29 cellular contexts compared by ENCODE assay signal in genomic region chr1:211973541-211973940, GRCh38.
"Had no signal": no experiment of that assay in that cellular context is flagged by ENCODE, and none has a peak within 500 bp of the region (broad histone marks: within the 10 kb centered on the region; RNA-seq: fewer than 3 reads in every experiment).

No MANE protein-coding gene starts in this region.

- H3K27me3 Mint-ChIP-seq: memory B cell; naive thymus-derived CD4-positive, alpha-beta T cell; natural killer cell treated with Interleukin-12 subunit alpha and Interleukin-12 subunit beta and Interleukin-15 and Interleukin-18, amount 100 ng/mL, for 72 hours; progenitor cell of endocrine pancreas; stimulated activated memory B cell treated with anti-CD40 and anti-IgM and Interleukin-4, amounts not matched to agents 10 μg/mL and 1 μg/mL and 100 μg/mL, for 72 hours had no signal

- DNase-seq: islet precursor cell; left ventricle myocardium inferior; midbrain; mucosa of descending colon; naive thymus-derived CD4-positive, alpha-beta T cell; occipital lobe; ovary; right lobe of liver; stimulated activated CD4-positive, alpha-beta T cell treated with anti-CD3 and anti-CD28 coated beads, Interleukin-1b, Interleukin-23, amount 100 ng/mL, for 48 hours; stimulated activated CD4-positive, alpha-beta T cell treated with anti-CD3 and anti-CD28 coated beads, Interleukin-2, amount 100 ng/mL, for 48 hours; stimulated activated CD4-positive, alpha-beta T cell treated with anti-CD3 and anti-CD28 coated beads, Interleukin-4, amount 100 ng/mL, for 4 hours; stimulated activated CD8-positive, alpha-beta memory T cell treated with anti-CD3 and anti-CD28 coated beads, Interleukin-4, amount 100 ng/mL, for 48 hours; stimulated activated naive CD8-positive, alpha-beta T cell treated with anti-CD3 and anti-CD28 coated beads, Interleukin-15, Interleukin-2, amounts not matched to agents 100 U/mL and 50 U/mL, for 24 hours; stomach; testis; thyroid gland; transverse colon; upper lobe of right lung had no signal

- H2AFZ ChIP-seq: hepatocyte, neural progenitor cell had no signal

- H3K79me2 ChIP-seq: hepatocyte had no signal

- H3K4me1 ChIP-seq: neural progenitor cell, right atrium auricular region, testis, transverse colon had no signal

- H3K9me3 ChIP-seq: left ventricle myocardium inferior, mucosa of descending colon, neutrophil, ovary, right atrium auricular region, right lobe of liver, stomach, testis, thyroid gland, transverse colon, upper lobe of right lung had no signal

- H3K4me3 ChIP-seq: hepatocyte, left ventricle myocardium inferior, lung, mucosa of descending colon, neural progenitor cell, ovary, right atrium auricular region, right lobe of liver, smooth muscle cell, stomach, testis, thyroid gland, transverse colon, upper lobe of right lung had no signal

- H3K4me2 ChIP-seq: hepatocyte, neural progenitor cell, smooth muscle cell had no signal

- H3K27ac ChIP-seq: hepatocyte, left ventricle myocardium inferior, neural progenitor cell, neutrophil, ovary, right atrium auricular region, right lobe of liver, stomach, testis, thyroid gland, transverse colon, upper lobe of right lung had no signal

- H3K4me3 Mint-ChIP-seq: memory B cell; naive thymus-derived CD4-positive, alpha-beta T cell; natural killer cell treated with Interleukin-12 subunit alpha and Interleukin-12 subunit beta and Interleukin-15 and Interleukin-18, amount 100 ng/mL, for 72 hours; neural progenitor cell; stimulated activated memory B cell treated with anti-CD40 and anti-IgM and Interleukin-4, amounts not matched to agents 10 μg/mL and 1 μg/mL and 100 μg/mL, for 72 hours had no signal

- H3K9me3 Mint-ChIP-seq: memory B cell; naive thymus-derived CD4-positive, alpha-beta T cell; natural killer cell treated with Interleukin-12 subunit alpha and Interleukin-12 subunit beta and Interleukin-15 and Interleukin-18, amount 100 ng/mL, for 72 hours; neural progenitor cell; stimulated activated memory B cell treated with anti-CD40 and anti-IgM and Interleukin-4, amounts not matched to agents 10 μg/mL and 1 μg/mL and 100 μg/mL, for 72 hours had no signal

- H3K9ac ChIP-seq: neural progenitor cell had no signal

- H3K4me1 Mint-ChIP-seq: memory B cell had no signal

- H3K36me3 ChIP-seq: ovary, right atrium auricular region, right lobe of liver, upper lobe of right lung had no signal

- H3K27me3 ChIP-seq: hepatocyte, neural progenitor cell, neutrophil, ovary, right atrium auricular region, right lobe of liver, stomach, testis, thyroid gland, transverse colon, upper lobe of right lung had no signal

- H3K27ac Mint-ChIP-seq: memory B cell; naive thymus-derived CD4-positive, alpha-beta T cell; natural killer cell treated with Interleukin-12 subunit alpha and Interleukin-12 subunit beta and Interleukin-15 and Interleukin-18, amount 100 ng/mL, for 72 hours; neural progenitor cell; progenitor cell of endocrine pancreas; stimulated activated memory B cell treated with anti-CD40 and anti-IgM and Interleukin-4, amounts not matched to agents 10 μg/mL and 1 μg/mL and 100 μg/mL, for 72 hours had no signal

- FAIRE-seq: urothelium cell line had no signal
